Comparison of ENCODE assay signal across 14 cellular contexts in the genomic region with DNA sequence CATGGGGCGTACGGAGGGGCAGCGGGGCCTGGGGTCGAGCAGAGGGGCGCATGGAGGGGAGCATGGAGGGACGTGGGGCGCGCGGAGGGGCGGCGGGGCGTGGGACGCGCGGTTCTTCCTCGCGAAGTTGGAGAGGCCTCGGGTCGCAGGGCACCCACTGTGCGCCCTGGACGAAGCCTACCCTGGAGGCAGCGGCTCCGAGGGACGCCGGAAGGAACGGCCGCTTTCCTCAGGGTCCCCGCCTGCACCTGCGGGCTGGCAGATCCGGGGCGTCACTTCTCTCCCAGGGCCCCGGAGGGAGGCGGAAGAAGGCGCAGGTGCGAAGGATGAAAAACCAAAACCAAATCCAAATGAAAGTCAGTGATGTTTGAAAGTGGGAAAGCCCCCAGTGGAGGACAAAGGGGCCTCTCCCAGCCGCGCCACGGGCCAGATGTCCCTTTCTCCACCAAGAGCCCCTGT.
DNase-seq lines count a peak whose midpoint lies in the region; ATAC-seq and TF ChIP-seq lines count a peak whose summit lies in the region.
"Had no signal": no experiment of that assay in that cellular context is flagged by ENCODE, and none has a peak within 500 bp of the region (broad histone marks: within the 10 kb centered on the region; RNA-seq: fewer than 3 reads in every experiment).

No MANE protein-coding gene starts in this region.

- H3K9ac ChIP-seq in ES-I3 (ENCODE audit: low read depth, low read length): peak overlapping the region; percentile 47; the same call in 1 of the 2 replicates

- WGBS in psoas muscle, 3 donors: 19 to 27% (median 25%) methylated on average over 33 to 38 of the region's 38 CpGs

- H3K4me3 ChIP-seq in brain microvascular endothelial cell (ENCODE audit: low read depth, low read length): peak overlapping the region; percentile 34
- peak overlapping the region; percentile 52 for H3K4me3 ChIP-seq in psoas muscle

- H3K4me1 ChIP-seq in ES-I3 (ENCODE audit: insufficient read depth, low read length) (no peaks in the 10 kb centered on the region), psoas muscle (no peaks in the 10 kb centered on the region)

- in situ Hi-C loops in brain microvascular endothelial cell (cut with HindIII; ENCODE audit: low pct_ligation_motif_present, low sequenced_read_pairs): no loop called here

- no peaks in the 10 kb centered on the region for H3K36me3 ChIP-seq in ES-I3 (ENCODE audit: insufficient read depth, low read length)
- H3K36me3 ChIP-seq in brain microvascular endothelial cell (replicated peaks): no peaks in the 10 kb centered on the region
- H3K36me3 ChIP-seq in psoas muscle (ENCODE audit: insufficient read depth in 1 of 2, low read depth in 1 of 2): no peaks in the 10 kb centered on the region

- TF ChIP-seq CTCF in brain microvascular endothelial cell (IDR thresholded peaks at IDR 0.05; ENCODE audit: low read depth, low read length, missing control alignments): no peak
- no peak for TF ChIP-seq CTCF in psoas muscle (IDR thresholded peaks at IDR 0.05)

- H3K9me3 ChIP-seq in ES-I3 (ENCODE audit: control insufficient read depth, insufficient read depth, low read length) (0 out of 2 replicates have a peak, but pooled peaks cover 3% of the 10 kb centered on the region), psoas muscle (no peaks in the 10 kb centered on the region)

- H3K27ac ChIP-seq in brain microvascular endothelial cell (no peak overlapping the region), psoas muscle (no peak overlapping the region)

- intact Hi-C loops in psoas muscle (cut with DNase I): no loop called here
- intact Hi-C loops in posterior vena cava (cut with DNase I): no loop called here

- ATAC-seq in psoas muscle: peak in 1 of 4 donors; percentile 23
- no peak for ATAC-seq in HG02973 (IDR thresholded peaks at IDR 0.05; ENCODE audit: unreplicated experiment)
- ATAC-seq: esophagus mucosa had no signal

- H3K27me3 ChIP-seq in brain microvascular endothelial cell (replicated peaks) (no peaks in the 10 kb centered on the region), psoas muscle (ENCODE audit: insufficient read depth in 3 of 3, low read length in 2 of 3) (peaks cover 0 to 24% (median 4%) of the 10 kb centered on the region in 3 donors)

- DNase-seq in brain microvascular endothelial cell (no peak), islet precursor cell (peak; percentile 38), psoas muscle (no peak), NCI-H2227 treated with DMSO at 0.1 percent for 48 hours (lab: John Stamatoyannopoulos, UW) (no peak), posterior vena cava (ENCODE audit: low spot score) (no peak), OCI-M1 (lab: John Stamatoyannopoulos, UW) (no peak)
- DNase-seq: activated CD4-positive, alpha-beta T cell treated with anti-CD3 and anti-CD28 coated beads, Interleukin-2, amount 10 ng/mL, durations not matched to agents 7 days and 5 days; activated T-cell treated with anti-CD3 and anti-CD28 coated beads, Interleukin-2, amount 50 U/mL, for 24 hours; CD8-positive, alpha-beta memory T cell; NCI-H2081; T-helper 9 cell had no signal
